12 cellular contexts compared by ENCODE assay signal in genomic region chr5:139654875-139655491, GRCh38. TPM values are rescaled to one million over a fixed set of nuclear protein-coding genes. Genes with fewer than 3 reads are reported as not detected.
A peak's percentile ranks its signal among the peaks of the same experiment; 100 is the strongest.
DNase-seq lines count a peak whose midpoint lies in the region; ATAC-seq and TF ChIP-seq lines count a peak whose summit lies in the region.
"Had no signal": no experiment of that assay in that cellular context is flagged by ENCODE, and none has a peak within 500 bp of the region (broad histone marks: within the 10 kb centered on the region; RNA-seq: fewer than 3 reads in every experiment).

No MANE protein-coding gene starts in this region.

- no peaks in the 10 kb centered on the region; the same call in 2 of the 3 replicates for H3K36me3 Mint-ChIP-seq in GM23338 (ENCODE audit: low read depth)
- no peaks in the 10 kb centered on the region for H3K36me3 Mint-ChIP-seq in brain

- H3K4me3 ChIP-seq in GM23338 (no peak overlapping the region), stomach (peak overlapping the region in 1 of 4 donors; percentile 24)
- H3K4me3 ChIP-seq: HAP-1 had no signal

- TF ChIP-seq EP300 in stomach (IDR thresholded peaks at IDR 0.05), result no peak

- H3K36me3 ChIP-seq in GM23338 (ENCODE audit: insufficient read depth), result no peaks in the 10 kb centered on the region
- no peaks in the 10 kb centered on the region for H3K36me3 ChIP-seq in stomach
- H3K36me3 ChIP-seq: HAP-1, neutrophil had no signal

- DNase-seq in GM23338 (ENCODE audit: low spot score), result no peak
- peak; percentile 42 for DNase-seq in medulla oblongata (ENCODE audit: extremely low spot score)
- peak; percentile 66 for DNase-seq in stomach
- DNase-seq in KG1 (lab: John Stamatoyannopoulos, UW), result no peak
- no peak for DNase-seq in NK-92 (lab: John Stamatoyannopoulos, UW; ENCODE audit: unreplicated experiment)
- no peak for DNase-seq in Ammon's horn (ENCODE audit: low spot score)
- no peak for DNase-seq in putamen (ENCODE audit: low spot score)
- DNase-seq: activated CD8-positive, alpha-beta memory T cell treated with anti-CD3 and anti-CD28 coated beads, Interleukin-2, amount 50 U/mL, for 48 hours had no signal

- H3K27ac ChIP-seq in GM23338 (ENCODE audit: low read depth) (no peak overlapping the region), stomach (peak overlapping the region; percentile 83 to 95 (median 94))
- H3K27ac ChIP-seq: epithelial cell of prostate, neutrophil had no signal

- TF ChIP-seq CTCF in GM23338 (conservative IDR thresholded peaks at IDR 0.05; ENCODE audit: low read depth in 2 of 2) (peak in 1 of 2 experiments; percentile 22; a peak in 1 of 4 replicates), brain (conservative IDR thresholded peaks at IDR 0.05) (no peak), stomach (IDR thresholded peaks at IDR 0.05) (no peak)

- H3K9me3 Mint-ChIP-seq in GM23338, result no peaks in the 10 kb centered on the region
- H3K9me3 Mint-ChIP-seq in brain, result no peaks in the 10 kb centered on the region

- H3K27me3 Mint-ChIP-seq in GM23338 (ENCODE audit: insufficient read depth, low read depth, poor library complexity) (peaks cover 27% of the 10 kb centered on the region), brain (peaks cover 10% of the 10 kb centered on the region)

- no peak for TF ChIP-seq POLR2A in stomach (IDR thresholded peaks at IDR 0.05)

- H3K4me2 ChIP-seq in GM23338, result peak overlapping the region; percentile 98; the same call in 1 of the 2 replicates

- 0 out of 2 replicates have a peak, but pooled peaks cover 6% of the 10 kb centered on the region for H3K27me3 ChIP-seq in GM23338 (ENCODE audit: insufficient read depth)
- peaks cover 0 to 14% (median 0%) of the 10 kb centered on the region in 3 donors for H3K27me3 ChIP-seq in stomach

- H3K9me2 ChIP-seq in GM23338 (ENCODE audit: insufficient read depth), result no peaks in the 10 kb centered on the region

- no peak overlapping the region for H2AFZ ChIP-seq in GM23338

- H3K4me3 Mint-ChIP-seq in GM23338, result no peak overlapping the region; the same call in 2 of the 3 replicates
- H3K4me3 Mint-ChIP-seq in brain, result peak overlapping the region; percentile 72 to 99 (median 98)

- H3K9me3 ChIP-seq in stomach, result no peaks in the 10 kb centered on the region
- H3K9me3 ChIP-seq: HAP-1, neutrophil had no signal

- H3K27ac Mint-ChIP-seq in GM23338, result peak overlapping the region; percentile 78; the same call in 1 of the 2 replicates
- peak overlapping the region; percentile 92 to 99 (median 97) for H3K27ac Mint-ChIP-seq in brain

- H4K20me1 ChIP-seq in GM23338 (replicated peaks; ENCODE audit: insufficient read depth), result peaks cover 77% of the 10 kb centered on the region

- peaks cover 24% of the 10 kb centered on the region for H3F3A ChIP-seq in GM23338 (replicated peaks; ENCODE audit: low read depth)

- H3K4me1 ChIP-seq in GM23338 (ENCODE audit: insufficient read depth), result peaks cover 81% of the 10 kb centered on the region
- peaks cover 98 to 100% (median 100%) of the 10 kb centered on the region in 4 donors for H3K4me1 ChIP-seq in stomach

- peaks cover 100% of the 10 kb centered on the region for H3K79me2 ChIP-seq in GM23338 (replicated peaks; ENCODE audit: insufficient read depth)

- intact Hi-C loops in stomach (cut with DNase I; ENCODE audit: low total_unique reads), result no loop called here

- WGBS in stomach, 5 donors, result 36 to 58% (median 50%) methylated on average over 8 to 13 of the region's 13 CpGs

- ATAC-seq in GM23338, result peak; percentile 4

- H3K4me1 Mint-ChIP-seq in GM23338 (peaks cover 76% of the 10 kb centered on the region), brain (peaks cover 92% of the 10 kb centered on the region)

TF ChIP-seq in GM23338, 12 proteins besides CTCF, POLR2A, EP300 and RAD21 (continues in another document):
- TF ChIP-seq, protein P1, sequence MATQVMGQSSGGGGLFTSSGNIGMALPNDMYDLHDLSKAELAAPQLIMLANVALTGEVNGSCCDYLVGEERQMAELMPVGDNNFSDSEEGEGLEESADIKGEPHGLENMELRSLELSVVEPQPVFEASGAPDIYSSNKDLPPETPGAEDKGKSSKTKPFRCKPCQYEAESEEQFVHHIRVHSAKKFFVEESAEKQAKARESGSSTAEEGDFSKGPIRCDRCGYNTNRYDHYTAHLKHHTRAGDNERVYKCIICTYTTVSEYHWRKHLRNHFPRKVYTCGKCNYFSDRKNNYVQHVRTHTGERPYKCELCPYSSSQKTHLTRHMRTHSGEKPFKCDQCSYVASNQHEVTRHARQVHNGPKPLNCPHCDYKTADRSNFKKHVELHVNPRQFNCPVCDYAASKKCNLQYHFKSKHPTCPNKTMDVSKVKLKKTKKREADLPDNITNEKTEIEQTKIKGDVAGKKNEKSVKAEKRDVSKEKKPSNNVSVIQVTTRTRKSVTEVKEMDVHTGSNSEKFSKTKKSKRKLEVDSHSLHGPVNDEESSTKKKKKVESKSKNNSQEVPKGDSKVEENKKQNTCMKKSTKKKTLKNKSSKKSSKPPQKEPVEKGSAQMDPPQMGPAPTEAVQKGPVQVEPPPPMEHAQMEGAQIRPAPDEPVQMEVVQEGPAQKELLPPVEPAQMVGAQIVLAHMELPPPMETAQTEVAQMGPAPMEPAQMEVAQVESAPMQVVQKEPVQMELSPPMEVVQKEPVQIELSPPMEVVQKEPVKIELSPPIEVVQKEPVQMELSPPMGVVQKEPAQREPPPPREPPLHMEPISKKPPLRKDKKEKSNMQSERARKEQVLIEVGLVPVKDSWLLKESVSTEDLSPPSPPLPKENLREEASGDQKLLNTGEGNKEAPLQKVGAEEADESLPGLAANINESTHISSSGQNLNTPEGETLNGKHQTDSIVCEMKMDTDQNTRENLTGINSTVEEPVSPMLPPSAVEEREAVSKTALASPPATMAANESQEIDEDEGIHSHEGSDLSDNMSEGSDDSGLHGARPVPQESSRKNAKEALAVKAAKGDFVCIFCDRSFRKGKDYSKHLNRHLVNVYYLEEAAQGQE (IDR thresholded peaks at IDR 0.05; ENCODE audit: unreplicated experiment), result no peak
- TF ChIP-seq STAT1 (IDR thresholded peaks at IDR 0.05; ENCODE audit: unreplicated experiment), result no peak
- no peak for TF ChIP-seq ETS1 (IDR thresholded peaks at IDR 0.05)

RNA-seq across cellular contexts. Expression of gene CXXC5, which starts 6.8 kb away (rescaled TPM):
- 97.9 and 111 TPM in 2 replicates for total RNA-seq in GM23338 (2014; rRNA removed; shearing (Covaris generic))
- polyA plus RNA-seq in GM23338 (2016; fragmentation: Nextera tagmentation; extraction: Ambion mirVana) (63.3 and 65.0 TPM in 2 replicates), brain (ENCODE audit: insufficient read depth, low read depth, low replicate concordance) (79.7 TPM), stomach (10 to 100 TPM; 18.3 to 26.3 (median 22.2) TPM)
- total RNA-seq in stomach, result 100 to 1,000 TPM in 1 of 5 donors, 10 to 100 TPM in 4; 25.9 to 101 (median 32.7) TPM

Comparison
In these comparisons a context has a peak if more than half of its experiments do, and no peak if none do; other contexts are left out.
1. DNase-seq: peak in medulla oblongata (single experiment) and stomach (single experiment); none in GM23338 (single experiment), KG1 (single experiment), NK-92 (single experiment), Ammon's horn (single experiment) and putamen (single experiment).